In genomic region chr2:38683766-38684165, GRCh38 we compare ENCODE assay signal across 25 cellular contexts.
"Had no signal": no experiment of that assay in that cellular context is flagged by ENCODE, and none has a peak within 500 bp of the region (broad histone marks: within the 10 kb centered on the region; RNA-seq: fewer than 3 reads in every experiment).

No MANE protein-coding gene starts in this region.

- H3K27me3 Mint-ChIP-seq: activated naive CD8-positive, alpha-beta T cell treated with anti-CD3 and anti-CD28 coated beads, Interleukin-2, amount 10 ng/mL, durations not matched to agents 7 days and 5 days had no signal

- DNase-seq: activated CD4-positive, alpha-beta T cell treated with anti-CD3 and anti-CD28 coated beads for 48 hours; activated CD4-positive, alpha-beta T cell treated with anti-CD3 and anti-CD28 coated beads, Interleukin-2, amount 50 U/mL, for 48 hours; activated CD4-positive, CD25-positive, alpha-beta regulatory T cell treated with anti-CD3 and anti-CD28 coated beads, Interleukin-2, amount 50 U/mL, for 72 hours; activated CD8-positive, alpha-beta memory T cell treated with anti-CD3 and anti-CD28 coated beads, Interleukin-2, amount 50 U/mL, for 48 hours; activated naive CD4-positive, alpha-beta T cell treated with anti-CD3 and anti-CD28 coated beads, Interleukin-2, amount 50 U/mL, for 16 hours; activated naive CD8-positive, alpha-beta T cell treated with anti-CD3 and anti-CD28 coated beads, Interleukin-2, amount 10 ng/mL, durations not matched to agents 7 days and 5 days; activated T-cell treated with anti-CD3 and anti-CD28 coated beads, Interleukin-2, amount 50 U/mL, for 1 hour; aorta; caudate nucleus; Karpas-422; MM.1S; NCI-H1105; NCI-H1436; NCI-H187 treated with DMSO at 0.1 percent for 48 hours; NCI-H2081 treated with DMSO at 0.1 percent for 48 hours; NCI-H446; NCI-H524; PC-3; SIG-M5; T-helper 2 cell had no signal

- H3K9me3 Mint-ChIP-seq: activated naive CD8-positive, alpha-beta T cell treated with anti-CD3 and anti-CD28 coated beads, Interleukin-2, amount 10 ng/mL, durations not matched to agents 7 days and 5 days; activated T-helper 2 cell treated with anti-CD3 and anti-CD28 coated beads, Interferon-gamma antibody, Interleukin-2, Interleukin-4, amounts not matched to agents 10 μg/mL and 5 μg/mL and 100 μg/mL, durations not matched to agents 14 hours and 24 hours and 36 hours; WTC11 had no signal

- H3K4me1 ChIP-seq: breast epithelium had no signal

- H3K4me3 ChIP-seq: breast epithelium, coronary artery, K562 had no signal

- H3K27ac ChIP-seq: breast epithelium, coronary artery had no signal

- H3K27me3 ChIP-seq: breast epithelium had no signal

- ATAC-seq: K562, PC-3, WTC11 had no signal

- H3K9me3 ChIP-seq: breast epithelium had no signal

- H3K27ac Mint-ChIP-seq: activated naive CD8-positive, alpha-beta T cell treated with anti-CD3 and anti-CD28 coated beads, Interleukin-2, amount 10 ng/mL, durations not matched to agents 7 days and 5 days; WTC11 had no signal

- H3K36me3 ChIP-seq: breast epithelium had no signal

- H3K4me3 Mint-ChIP-seq: activated naive CD8-positive, alpha-beta T cell treated with anti-CD3 and anti-CD28 coated beads, Interleukin-2, amount 10 ng/mL, durations not matched to agents 7 days and 5 days; WTC11 had no signal
